8 cellular contexts compared by ENCODE assay signal in the genomic region with DNA sequence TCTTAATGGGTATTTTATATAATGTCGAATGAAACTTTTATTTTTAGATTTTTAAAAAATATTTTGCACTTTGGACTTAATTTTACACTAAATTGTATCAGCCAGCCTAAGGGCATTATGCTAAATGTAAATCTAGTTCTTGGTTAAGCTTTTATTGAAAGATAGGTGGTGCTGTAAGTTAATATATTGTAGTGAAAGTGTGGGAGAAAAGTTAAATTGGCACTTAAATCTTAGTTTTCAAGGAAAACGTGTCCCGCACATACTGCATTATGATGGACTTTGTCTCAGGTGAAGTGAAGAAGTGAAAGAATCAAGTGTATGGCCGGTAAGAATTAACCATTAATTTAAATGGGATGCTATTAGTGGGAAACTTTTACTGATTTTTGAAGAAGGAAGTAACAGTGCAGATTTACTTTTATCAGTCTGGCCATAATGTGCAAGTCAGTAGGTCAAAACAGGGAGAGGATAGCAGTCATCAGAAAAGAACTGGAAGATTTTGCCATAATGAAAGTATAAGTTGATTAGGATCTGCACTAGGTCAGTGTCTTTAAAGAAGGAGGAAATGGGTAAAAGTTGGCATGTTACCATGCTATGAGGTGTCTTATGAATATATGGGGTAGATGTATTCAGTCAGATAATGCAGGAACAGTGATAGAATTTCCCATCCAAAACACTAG.
DNase-seq lines count a peak whose midpoint lies in the region; ATAC-seq and TF ChIP-seq lines count a peak whose summit lies in the region.

No MANE protein-coding gene starts in this region.

- H3K36me3 Mint-ChIP-seq in central memory CD8-positive, alpha-beta T cell (ENCODE audit: insufficient read depth) = no peaks in the 10 kb centered on the region

- H3K27ac ChIP-seq in neural cell (ENCODE audit: low read length) = no peak overlapping the region

- peaks cover 13% of the 10 kb centered on the region for H3K4me1 Mint-ChIP-seq in central memory CD8-positive, alpha-beta T cell

- peak overlapping the region; percentile 80 for H3K27ac Mint-ChIP-seq in central memory CD8-positive, alpha-beta T cell (ENCODE audit: low read depth)

- no peak overlapping the region for H2AFZ ChIP-seq in neural cell (ENCODE audit: low read depth, low read length)

- TF ChIP-seq RAD21 in neural cell (conservative IDR thresholded peaks at IDR 0.05) = peak; percentile 77

- peak; percentile 37 for DNase-seq in EL
- peak; percentile 31 for DNase-seq in NCI-H226
- DNase-seq in central memory CD8-positive, alpha-beta T cell (ENCODE audit: low spot score in 2 of 2) = no peak
- no peak for DNase-seq in germinal center (ENCODE audit: low spot score)
- no peak for DNase-seq in NCI-H345 treated with DMSO at 0.1 percent for 48 hours (lab: John Stamatoyannopoulos, UW; ENCODE audit: unreplicated experiment)
- no peak for DNase-seq in HK-2 (ENCODE audit: unreplicated experiment)

- H3K4me3 ChIP-seq in neural cell (ENCODE audit: low read length) = no peak overlapping the region

- H4K20me1 ChIP-seq in neural cell (ENCODE audit: insufficient read depth) = no peaks in the 10 kb centered on the region

- no peak overlapping the region for H3K4me2 ChIP-seq in neural cell (ENCODE audit: low read length)

- H3K9ac ChIP-seq in neural cell (ENCODE audit: low read length) = no peak overlapping the region

- H3K79me2 ChIP-seq in neural cell (replicated peaks; ENCODE audit: insufficient read depth, low read length) = no peaks in the 10 kb centered on the region

- TF ChIP-seq CTCF in neural cell (IDR thresholded peaks at IDR 0.05; ENCODE audit: poor library complexity, severe bottlenecking) = peak; percentile 67

- peak; percentile 43 for ATAC-seq in central memory CD8-positive, alpha-beta T cell (replicated peaks; ENCODE audit: extremely low read depth, poor library complexity, severe bottlenecking)
- ATAC-seq in GM18867 (IDR thresholded peaks at IDR 0.05; ENCODE audit: unreplicated experiment) = no peak

- H3K36me3 ChIP-seq in neural cell (ENCODE audit: insufficient read depth, low read length) = peaks cover 3% of the 10 kb centered on the region

- no peaks in the 10 kb centered on the region for H3K27me3 ChIP-seq in neural cell (ENCODE audit: insufficient read depth, low read depth, low read length)

- no peaks in the 10 kb centered on the region for H3K9me3 Mint-ChIP-seq in central memory CD8-positive, alpha-beta T cell

- no peaks in the 10 kb centered on the region for H3K27me3 Mint-ChIP-seq in central memory CD8-positive, alpha-beta T cell

- peak overlapping the region; percentile 22 for H3K4me3 Mint-ChIP-seq in central memory CD8-positive, alpha-beta T cell

- no peak for TF ChIP-seq EP300 in neural cell (conservative IDR thresholded peaks at IDR 0.05; ENCODE audit: poor library complexity, severe bottlenecking)

- H3K9me2 ChIP-seq in neural cell (ENCODE audit: insufficient read depth, low read length) = no peaks in the 10 kb centered on the region

- H3F3A ChIP-seq in neural cell (ENCODE audit: insufficient read depth, low read length, poor library complexity, severe bottlenecking) = no peaks in the 10 kb centered on the region

- H3K9me3 ChIP-seq in neural cell (ENCODE audit: low read length) = no peaks in the 10 kb centered on the region

TF ChIP-seq in neural cell, 6 proteins besides CTCF, POLR2A, EP300 and RAD21:
- TF ChIP-seq REST (IDR thresholded peaks at IDR 0.05; ENCODE audit: borderline replicate concordance) (no peak), SMC3 (conservative IDR thresholded peaks at IDR 0.05; ENCODE audit: poor library complexity) (peak; percentile 76)

Comparison
In these comparisons a context has a peak if more than half of its experiments do, and no peak if none do; other contexts are left out.
1. DNase-seq: peak in EL (single experiment) and NCI-H226 (single experiment); none in central memory CD8-positive, alpha-beta T cell (0 of 2), germinal center (single experiment), NCI-H345 treated with DMSO at 0.1 percent for 48 hours (single experiment) and HK-2 (single experiment).